In genomic region chr4:145420595-145421214, GRCh38 we compare ENCODE assay signal across 27 cellular contexts.
"Had no signal": no experiment of that assay in that cellular context is flagged by ENCODE, and none has a peak within 500 bp of the region (broad histone marks: within the 10 kb centered on the region; RNA-seq: fewer than 3 reads in every experiment).

No MANE protein-coding gene starts in this region.

- H3K27me3 ChIP-seq: ascending aorta, brain microvascular endothelial cell, foreskin keratinocyte, pancreas, stomach, suprapubic skin, transverse colon, vagina had no signal

- H3K36me3 ChIP-seq: ascending aorta, brain microvascular endothelial cell, left ventricle myocardium inferior, pancreas, stomach, suprapubic skin, transverse colon, vagina had no signal

- H3K27ac ChIP-seq: ascending aorta, brain microvascular endothelial cell, coronary artery, epithelial cell of prostate, foreskin keratinocyte, left ventricle myocardium inferior, pancreas, psoas muscle, stomach, suprapubic skin, transverse colon, vagina had no signal

- ATAC-seq: activated naive CD4-positive, alpha-beta T cell treated with anti-CD3 and anti-CD28 coated beads, Interleukin-2, amount 50 U/mL, for 72 hours; activated T-helper 17 cell treated with anti-CD3 and anti-CD28 coated beads, Interleukin-2, amount 50 U/mL, for 72 hours; foreskin keratinocyte; naive thymus-derived CD8-positive, alpha-beta T cell; pancreas; psoas muscle; right cardiac atrium; stimulated activated memory B cell treated with anti-CD40 and anti-IgM and Interleukin-4, amounts not matched to agents 10 μg/mL and 1 μg/mL and 100 μg/mL, for 72 hours; WTC11 had no signal

- DNase-seq: activated CD4-positive, alpha-beta T cell treated with anti-CD3 and anti-CD28 coated beads, Interleukin-2, amount 50 U/mL, for 4 hours; activated CD8-positive, alpha-beta memory T cell treated with anti-CD3 and anti-CD28 coated beads for 24 hours; activated CD8-positive, alpha-beta memory T cell treated with anti-CD3 and anti-CD28 coated beads, Interleukin-2, amount 50 U/mL, for 4 hours; activated T-cell treated with anti-CD3 and anti-CD28 coated beads, Interleukin-2, amount 50 U/mL, for 24 hours; brain microvascular endothelial cell; endodermal cell; foreskin keratinocyte; left ventricle myocardium inferior; mammary epithelial cell; naive thymus-derived CD8-positive, alpha-beta T cell; pancreas; psoas muscle; right cardiac atrium; stimulated activated CD4-positive, alpha-beta T cell treated with anti-CD3 and anti-CD28 coated beads, Interleukin-15, amount 100 ng/mL, for 24 hours; stomach; T1000; transverse colon had no signal

- H3K4me3 ChIP-seq: ascending aorta, coronary artery, left ventricle myocardium inferior, pancreas, psoas muscle, smooth muscle cell, stomach, suprapubic skin, transverse colon, vagina had no signal

- H3K9me3 ChIP-seq: pancreas, suprapubic skin, transverse colon, vagina had no signal

- H3K4me1 ChIP-seq: ascending aorta, foreskin keratinocyte, left ventricle myocardium inferior, pancreas, psoas muscle, stomach, suprapubic skin, transverse colon, vagina had no signal
